In genomic region chr16:3059041-3059722, GRCh38 we compare ENCODE assay signal across 1 cellular context.
TF ChIP-seq lines count a peak whose summit lies in the region.

No MANE protein-coding gene starts in this region.

TF ChIP-seq in HEK293, 187 proteins besides CTCF, POLR2A, EP300 and RAD21 (continued from another document):
- no peak for TF ChIP-seq ZNF148 (tag by site-specific recombination; IDR thresholded peaks at IDR 0.05; ENCODE audit: borderline replicate concordance)
- TF ChIP-seq AEBP2 (tag by site-specific recombination; IDR thresholded peaks at IDR 0.05; ENCODE audit: borderline replicate concordance) = no peak
- TF ChIP-seq HOXC10 (CRISPR knock-in tag; IDR thresholded peaks at IDR 0.05) = no peak
- TF ChIP-seq OVOL3 (tag by site-specific recombination; IDR thresholded peaks at IDR 0.05) = no peak
- peak; percentile 88 for TF ChIP-seq ZSCAN30 (tag by site-specific recombination; IDR thresholded peaks at IDR 0.05)
- TF ChIP-seq ZSCAN16 (tag by site-specific recombination; IDR thresholded peaks at IDR 0.05) = no peak
- no peak for TF ChIP-seq ZNF837 (tag by site-specific recombination; IDR thresholded peaks at IDR 0.05)
- no peak for TF ChIP-seq ZNF423 (tag by site-specific recombination; IDR thresholded peaks at IDR 0.05)
- TF ChIP-seq ZNF175 (tag by site-specific recombination; IDR thresholded peaks at IDR 0.05) = no peak
- TF ChIP-seq ZNF223 (tag by site-specific recombination; IDR thresholded peaks at IDR 0.05) = no peak
- TF ChIP-seq ZNF433 (tag by site-specific recombination; IDR thresholded peaks at IDR 0.05; ENCODE audit: low read depth) = no peak
- TF ChIP-seq ZEB2 (tag by site-specific recombination; IDR thresholded peaks at IDR 0.05) = peak; percentile 79
- TF ChIP-seq ZNF792 (tag by site-specific recombination; IDR thresholded peaks at IDR 0.05) = no peak
- peak; percentile 58 for TF ChIP-seq KLF1 (tag by site-specific recombination; IDR thresholded peaks at IDR 0.05)
- no peak for TF ChIP-seq ZNF621 (tag by site-specific recombination; IDR thresholded peaks at IDR 0.05)
- peak; percentile 30; the same call in 1 of the 2 replicates for TF ChIP-seq KLF17 (tag by site-specific recombination; IDR thresholded peaks at IDR 0.05)
